ENCODE assay signal across 2 cellular contexts in genomic region chr13:33651766-33652165, GRCh38.
A peak's percentile ranks its signal among the peaks of the same experiment; 100 is the strongest.
TF ChIP-seq lines count a peak whose summit lies in the region.

No MANE protein-coding gene starts in this region.

TF ChIP-seq in HepG2, 621 proteins besides CTCF, POLR2A, EP300 and RAD21:
- no peak for TF ChIP-seq ZSCAN25 (CRISPR knock-in tag; IDR thresholded peaks at IDR 0.05)
- no peak for TF ChIP-seq ZBTB39 (CRISPR knock-in tag; IDR thresholded peaks at IDR 0.05)
- no peak for TF ChIP-seq ZNF253 (CRISPR knock-in tag; IDR thresholded peaks at IDR 0.05; ENCODE audit: borderline replicate concordance)
- no peak for TF ChIP-seq ZNF547 (CRISPR knock-in tag; IDR thresholded peaks at IDR 0.05)
- TF ChIP-seq RBM22 (optimal IDR thresholded peaks at IDR 0.05; ENCODE audit: low read length) = peak; percentile 57

TF ChIP-seq in H1, 55 proteins besides CTCF, POLR2A, EP300 and RAD21:
- TF ChIP-seq JUND (IDR thresholded peaks at IDR 0.05; ENCODE audit: low read length) = no peak
- TF ChIP-seq SP1 (IDR thresholded peaks at IDR 0.05; ENCODE audit: low read depth, low read length) = no peak
- TF ChIP-seq GTF2F1 (IDR thresholded peaks at IDR 0.05; ENCODE audit: borderline replicate concordance, low read depth, low read length) = no peak
- TF ChIP-seq HDAC2 (IDR thresholded peaks at IDR 0.05; ENCODE audit: borderline replicate concordance in 1 of 2, low read depth in 2 of 2, low read length in 2 of 2) = no peak
- no peak for TF ChIP-seq RXRA (IDR thresholded peaks at IDR 0.05; ENCODE audit: insufficient read depth, low read depth, low read length)
- TF ChIP-seq TBP (IDR thresholded peaks at IDR 0.05; ENCODE audit: low read depth, low read length) = no peak
- TF ChIP-seq EZH2 (IDR thresholded peaks at IDR 0.05; ENCODE audit: low read depth, low read length, severe bottlenecking) = no peak
- no peak for TF ChIP-seq RBBP5 (IDR thresholded peaks at IDR 0.05; ENCODE audit: borderline replicate concordance, low read depth, low read length)
- no peak for TF ChIP-seq TAF7 (optimal IDR thresholded peaks at IDR 0.05; ENCODE audit: borderline replicate concordance, low read depth, low read length)
- no peak for TF ChIP-seq JUN (IDR thresholded peaks at IDR 0.05; ENCODE audit: low read depth, low read length)
- TF ChIP-seq SP2 (IDR thresholded peaks at IDR 0.05; ENCODE audit: low read length) = no peak
- no peak for TF ChIP-seq SP4 (IDR thresholded peaks at IDR 0.05; ENCODE audit: low read length)
- no peak for TF ChIP-seq CHD7 (IDR thresholded peaks at IDR 0.05; ENCODE audit: insufficient replicate concordance, low read length)
- no peak for TF ChIP-seq FOSL1 (IDR thresholded peaks at IDR 0.05; ENCODE audit: insufficient read depth, low read depth, low read length)
- TF ChIP-seq MAFK (IDR thresholded peaks at IDR 0.05; ENCODE audit: low read depth, low read length) = no peak
- TF ChIP-seq NANOG (IDR thresholded peaks at IDR 0.05; ENCODE audit: insufficient read depth, low read depth, low read length, poor library complexity, severe bottlenecking) = no peak
- no peak for TF ChIP-seq PHF8 (conservative IDR thresholded peaks at IDR 0.05; ENCODE audit: low read depth, low read length)
- TF ChIP-seq CREB1 (IDR thresholded peaks at IDR 0.05) = no peak
- TF ChIP-seq KDM5A (IDR thresholded peaks at IDR 0.05; ENCODE audit: low read length) = no peak
- no peak for TF ChIP-seq CTBP2 (IDR thresholded peaks at IDR 0.05; ENCODE audit: borderline replicate concordance, insufficient read depth, insufficient read length, low read length)
